ENCODE assay signal across 16 cellular contexts in the genomic region with DNA sequence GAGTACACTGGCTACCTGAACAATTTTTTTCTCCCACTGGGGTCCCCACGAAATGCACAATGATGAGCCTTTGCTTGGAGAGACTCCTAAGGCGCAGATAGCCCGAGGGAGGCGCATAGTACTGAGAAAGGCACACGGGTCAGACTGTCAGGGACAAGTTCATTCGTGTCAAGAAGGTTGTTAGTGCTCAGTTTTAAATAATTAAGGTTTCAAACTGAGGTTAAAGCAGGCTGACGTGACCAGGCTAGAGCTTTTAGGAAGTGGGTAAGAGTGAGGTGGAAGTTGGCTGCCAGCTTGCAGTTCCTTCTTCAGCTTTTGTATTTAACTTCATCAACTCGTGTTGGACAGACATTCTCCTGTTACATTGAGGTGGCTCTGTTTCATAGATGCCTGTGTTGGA. TPM values are rescaled to one million over a fixed set of nuclear protein-coding genes. Genes with fewer than 3 reads are reported as not detected.
DNase-seq lines count a peak whose midpoint lies in the region; ATAC-seq and TF ChIP-seq lines count a peak whose summit lies in the region.
"Had no signal": no experiment of that assay in that cellular context is flagged by ENCODE, and none has a peak within 500 bp of the region (broad histone marks: within the 10 kb centered on the region; RNA-seq: fewer than 3 reads in every experiment).

No MANE protein-coding gene starts in this region.

- H2AFZ ChIP-seq in osteoblast (ENCODE audit: low read length), result no peak overlapping the region

- H3K4me2 ChIP-seq in osteoblast (ENCODE audit: insufficient read depth, low read length), result peak overlapping the region; percentile 64

- peaks cover 19% of the 10 kb centered on the region for H3K4me1 ChIP-seq in osteoblast (ENCODE audit: insufficient read depth, low read length)

- H3K9me3 Mint-ChIP-seq in activated CD4-positive, alpha-beta T cell treated with anti-CD3 and anti-CD28 coated beads, Interleukin-2, amount 10 ng/mL, durations not matched to agents 24 days and 14 days, result no peaks in the 10 kb centered on the region
- no peaks in the 10 kb centered on the region for H3K9me3 Mint-ChIP-seq in activated CD4-positive, alpha-beta T cell treated with anti-CD3 and anti-CD28 coated beads, Interleukin-2, amount 10 ng/mL, durations not matched to agents 7 days and 5 days
- H3K9me3 Mint-ChIP-seq in activated T-helper 17 cell treated with anti-CD3 and anti-CD28 coated beads, Interleukin-2, amount 50 U/mL, for 72 hours, result no peaks in the 10 kb centered on the region
- H3K9me3 Mint-ChIP-seq: activated naive CD8-positive, alpha-beta T cell treated with anti-CD3 and anti-CD28 coated beads, Interleukin-2, amount 10 ng/mL, durations not matched to agents 7 days and 5 days had no signal

- intact Hi-C loops in activated CD4-positive, alpha-beta T cell treated with anti-CD3 and anti-CD28 coated beads, Interleukin-2, amount 10 ng/mL, durations not matched to agents 24 days and 14 days (cut with micrococcal nuclease), result no loop called here

- H3K27ac ChIP-seq in osteoblast (ENCODE audit: low read depth, low read length), result peak overlapping the region; percentile 66
- H3K27ac ChIP-seq: gastroesophageal sphincter had no signal

- no peak overlapping the region for H3K4me3 ChIP-seq in osteoblast (ENCODE audit: insufficient read depth, low read length)
- H3K4me3 ChIP-seq: gastroesophageal sphincter had no signal

- H3K36me3 Mint-ChIP-seq in activated CD4-positive, alpha-beta T cell treated with anti-CD3 and anti-CD28 coated beads, Interleukin-2, amount 10 ng/mL, durations not matched to agents 24 days and 14 days (ENCODE audit: low read depth), result peaks cover 25% of the 10 kb centered on the region
- peaks cover 29% of the 10 kb centered on the region for H3K36me3 Mint-ChIP-seq in activated CD4-positive, alpha-beta T cell treated with anti-CD3 and anti-CD28 coated beads, Interleukin-2, amount 10 ng/mL, durations not matched to agents 7 days and 5 days (ENCODE audit: low read depth)
- peaks cover 66% of the 10 kb centered on the region for H3K36me3 Mint-ChIP-seq in activated T-helper 17 cell treated with anti-CD3 and anti-CD28 coated beads, Interleukin-2, amount 50 U/mL, for 72 hours (ENCODE audit: low read depth)

- H3K79me2 ChIP-seq in osteoblast (ENCODE audit: insufficient read depth, low read length), result peaks cover 78% of the 10 kb centered on the region

- H3K27ac Mint-ChIP-seq in activated CD4-positive, alpha-beta T cell treated with anti-CD3 and anti-CD28 coated beads, Interleukin-2, amount 10 ng/mL, durations not matched to agents 24 days and 14 days, result peak overlapping the region; percentile 13
- H3K27ac Mint-ChIP-seq in activated CD4-positive, alpha-beta T cell treated with anti-CD3 and anti-CD28 coated beads, Interleukin-2, amount 10 ng/mL, durations not matched to agents 7 days and 5 days, result no peak overlapping the region
- peak overlapping the region; percentile 54 for H3K27ac Mint-ChIP-seq in activated T-helper 17 cell treated with anti-CD3 and anti-CD28 coated beads, Interleukin-2, amount 50 U/mL, for 72 hours
- H3K27ac Mint-ChIP-seq: activated naive CD8-positive, alpha-beta T cell treated with anti-CD3 and anti-CD28 coated beads, Interleukin-2, amount 10 ng/mL, durations not matched to agents 7 days and 5 days had no signal

- CTCF ChIA-PET in activated CD4-positive, alpha-beta T cell treated with anti-CD3 and anti-CD28 coated beads, Interleukin-2, amount 10 ng/mL, durations not matched to agents 7 days and 5 days (lab: Charles Lee), result interaction anchor here (1.2 kb wide), 1 partner anchor 42 kb away, joined by 4 read pairs; no protein-coding TSS in a partner anchor

- no peak for TF ChIP-seq CTCF in osteoblast (IDR thresholded peaks at IDR 0.05; ENCODE audit: extremely low read depth, low read depth, low read length)

- H3K4me3 Mint-ChIP-seq in activated CD4-positive, alpha-beta T cell treated with anti-CD3 and anti-CD28 coated beads, Interleukin-2, amount 10 ng/mL, durations not matched to agents 24 days and 14 days, result no peak overlapping the region
- no peak overlapping the region for H3K4me3 Mint-ChIP-seq in activated CD4-positive, alpha-beta T cell treated with anti-CD3 and anti-CD28 coated beads, Interleukin-2, amount 10 ng/mL, durations not matched to agents 7 days and 5 days
- H3K4me3 Mint-ChIP-seq in activated T-helper 17 cell treated with anti-CD3 and anti-CD28 coated beads, Interleukin-2, amount 50 U/mL, for 72 hours, result no peak overlapping the region
- H3K4me3 Mint-ChIP-seq: activated naive CD8-positive, alpha-beta T cell treated with anti-CD3 and anti-CD28 coated beads, Interleukin-2, amount 10 ng/mL, durations not matched to agents 7 days and 5 days had no signal

- peaks cover 19% of the 10 kb centered on the region for H3K4me1 Mint-ChIP-seq in activated CD4-positive, alpha-beta T cell treated with anti-CD3 and anti-CD28 coated beads, Interleukin-2, amount 10 ng/mL, durations not matched to agents 24 days and 14 days
- peaks cover 14% of the 10 kb centered on the region for H3K4me1 Mint-ChIP-seq in activated CD4-positive, alpha-beta T cell treated with anti-CD3 and anti-CD28 coated beads, Interleukin-2, amount 10 ng/mL, durations not matched to agents 7 days and 5 days
- peaks cover 13% of the 10 kb centered on the region for H3K4me1 Mint-ChIP-seq in activated T-helper 17 cell treated with anti-CD3 and anti-CD28 coated beads, Interleukin-2, amount 50 U/mL, for 72 hours

- H3K27me3 Mint-ChIP-seq in activated CD4-positive, alpha-beta T cell treated with anti-CD3 and anti-CD28 coated beads, Interleukin-2, amount 10 ng/mL, durations not matched to agents 24 days and 14 days, result no peaks in the 10 kb centered on the region
- H3K27me3 Mint-ChIP-seq in activated CD4-positive, alpha-beta T cell treated with anti-CD3 and anti-CD28 coated beads, Interleukin-2, amount 10 ng/mL, durations not matched to agents 7 days and 5 days, result no peaks in the 10 kb centered on the region
- no peaks in the 10 kb centered on the region for H3K27me3 Mint-ChIP-seq in activated T-helper 17 cell treated with anti-CD3 and anti-CD28 coated beads, Interleukin-2, amount 50 U/mL, for 72 hours
- H3K27me3 Mint-ChIP-seq: activated naive CD8-positive, alpha-beta T cell treated with anti-CD3 and anti-CD28 coated beads, Interleukin-2, amount 10 ng/mL, durations not matched to agents 7 days and 5 days had no signal

- H3K36me3 ChIP-seq in osteoblast (ENCODE audit: insufficient read depth, low read length), result peaks cover 16% of the 10 kb centered on the region

- H3K27me3 ChIP-seq in osteoblast (ENCODE audit: insufficient read depth, low read length), result no peaks in the 10 kb centered on the region
- H3K27me3 ChIP-seq: gastroesophageal sphincter had no signal

- H4K20me1 ChIP-seq in osteoblast (ENCODE audit: insufficient read depth, low read length), result peaks cover 24% of the 10 kb centered on the region

- POLR2A ChIA-PET in activated CD4-positive, alpha-beta T cell treated with anti-CD3 and anti-CD28 coated beads, Interleukin-2, amount 10 ng/mL, durations not matched to agents 7 days and 5 days (lab: Charles Lee), result no interaction called here

- H3K9me3 ChIP-seq in osteoblast (ENCODE audit: low read depth, low read length), result no peaks in the 10 kb centered on the region
- H3K9me3 ChIP-seq: gastroesophageal sphincter had no signal

- DNase-seq in activated CD4-positive, alpha-beta T cell treated with anti-CD3 and anti-CD28 coated beads, Interleukin-2, amount 10 ng/mL, durations not matched to agents 24 days and 14 days, result no peak
- DNase-seq in activated CD4-positive, alpha-beta T cell treated with anti-CD3 and anti-CD28 coated beads, Interleukin-2, amount 10 ng/mL, durations not matched to agents 7 days and 5 days, result no peak
- DNase-seq in osteoblast (ENCODE audit: insufficient read length, low spot score, missing footprints), result no peak
- DNase-seq in EL, result no peak
- no peak for DNase-seq in DMS79 (lab: John Stamatoyannopoulos, UW)
- DNase-seq: 8988T; activated naive CD8-positive, alpha-beta T cell treated with anti-CD3 and anti-CD28 coated beads, Interleukin-2, amount 10 ng/mL, durations not matched to agents 7 days and 5 days; dermis blood vessel endothelial cell; left colon; NCI-H1930; stimulated activated CD4-positive, alpha-beta T cell treated with anti-CD3 and anti-CD28 coated beads, Interleukin-2, amount 100 ng/mL, for 24 hours; T-helper 2 cell had no signal

- ATAC-seq in HG03175 (IDR thresholded peaks at IDR 0.05; ENCODE audit: unreplicated experiment) (peak; percentile 48), GM18517 (IDR thresholded peaks at IDR 0.05; ENCODE audit: unreplicated experiment) (no peak)
- ATAC-seq in activated T-helper 17 cell treated with anti-CD3 and anti-CD28 coated beads, Interleukin-2, amount 50 U/mL, for 72 hours (replicated peaks), result no peak
- ATAC-seq: gastroesophageal sphincter, left colon had no signal

RNA-seq across cellular contexts. Expression of gene RBM33, which starts 31.6 kb away (rescaled TPM):
- total RNA-seq in activated CD4-positive, alpha-beta T cell treated with anti-CD3 and anti-CD28 coated beads, Interleukin-2, amount 10 ng/mL, durations not matched to agents 24 days and 14 days, result 77.2 and 79.5 TPM in 2 replicates
- 10 to 100 TPM; 82.7 to 84.8 TPM for total RNA-seq in activated CD4-positive, alpha-beta T cell treated with anti-CD3 and anti-CD28 coated beads, Interleukin-2, amount 10 ng/mL, durations not matched to agents 7 days and 5 days
- 100 to 1,000 TPM in 1 of 2 donors, 10 to 100 TPM in 1; 79.6 to 114 TPM for total RNA-seq in activated T-helper 17 cell treated with anti-CD3 and anti-CD28 coated beads, Interleukin-2, amount 50 U/mL, for 72 hours
- total RNA-seq in osteoblast, result 25.0 and 27.5 TPM in 2 replicates
